In the genomic region with DNA sequence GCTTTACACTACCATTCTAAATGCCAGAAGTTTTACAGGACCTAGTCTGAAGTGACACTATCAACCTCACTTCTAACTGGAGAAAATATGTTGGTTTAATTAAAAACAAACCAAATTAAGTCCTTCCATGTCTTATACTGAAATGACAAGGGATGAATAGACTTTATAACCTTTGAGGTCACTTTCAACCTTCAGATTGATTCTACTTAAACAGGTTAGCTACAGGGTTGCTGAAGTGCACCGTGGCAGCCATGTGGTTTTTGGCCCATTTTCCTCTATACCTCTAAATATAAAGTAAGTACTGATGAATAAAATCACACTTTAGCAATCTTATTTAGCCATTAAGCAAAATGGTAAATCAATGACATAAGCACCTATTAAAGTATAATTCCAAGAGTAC, we compare ENCODE assay signal across 10 cellular contexts. TPM values are rescaled to one million over a fixed set of nuclear protein-coding genes. Genes with fewer than 3 reads are reported as not detected.
DNase-seq lines count a peak whose midpoint lies in the region; ATAC-seq and TF ChIP-seq lines count a peak whose summit lies in the region.
"Had no signal": no experiment of that assay in that cellular context is flagged by ENCODE, and none has a peak within 500 bp of the region (broad histone marks: within the 10 kb centered on the region; RNA-seq: fewer than 3 reads in every experiment).

No MANE protein-coding gene starts in this region.

- no peak for TF ChIP-seq CTCF in MCF 10A (IDR thresholded peaks at IDR 0.05; ENCODE audit: unreplicated experiment)
- TF ChIP-seq CTCF in upper lobe of left lung (IDR thresholded peaks at IDR 0.05) = no peak

- no peak overlapping the region for H3K4ac ChIP-seq in mesenchymal stem cell (ENCODE audit: low read depth in 1 of 2, low read length in 2 of 2)

- intact Hi-C loops in MCF 10A (cut with micrococcal nuclease) = loop anchor here (5.0 kb wide), 1 partner anchor 376 kb away; a partner anchor contains a TSS

- H4K91ac ChIP-seq in mesenchymal stem cell (ENCODE audit: low read length) = no peak overlapping the region

- TF ChIP-seq POLR2A in upper lobe of left lung (IDR thresholded peaks at IDR 0.05) = no peak

- H3K4me3 Mint-ChIP-seq in activated naive CD4-positive, alpha-beta T cell treated with anti-CD3 and anti-CD28 coated beads, Interleukin-2, amount 50 U/mL, for 24 hours = peak overlapping the region; percentile 98
- H3K4me3 Mint-ChIP-seq in MCF 10A (ENCODE audit: unreplicated experiment) = peak overlapping the region; percentile 93

- no peaks in the 10 kb centered on the region for H3K79me1 ChIP-seq in mesenchymal stem cell (replicated peaks; ENCODE audit: low read length, poor library complexity, severe bottlenecking)

- H3K4me2 ChIP-seq in mesenchymal stem cell (ENCODE audit: low read length, poor library complexity, severe bottlenecking) = peak overlapping the region; percentile 70

- CTCF ChIA-PET in MCF 10A (lab: Yijun Ruan, JAX) = interaction anchor here (1.8 kb wide), 1 partner anchor 566 kb away, joined by 4 read pairs; no protein-coding TSS in a partner anchor

- no TSS peak for BruUV-seq in MCF 10A (replicated peaks; lab: Mats Ljungman, UMichigan)

- no peak overlapping the region for H3K18ac ChIP-seq in mesenchymal stem cell (ENCODE audit: low read depth in 1 of 2, low read length in 2 of 2)

- H3K14ac ChIP-seq in mesenchymal stem cell (ENCODE audit: low read length in 2 of 2) = no peak overlapping the region

- no CpG with 5 or more reads among the region's 1 CpG for WGBS in mesenchymal stem cell
- 70 to 74% methylated on average over 1 of the region's 1 CpG for WGBS in upper lobe of left lung, 2 donors

- POLR2A ChIA-PET in MCF 10A (lab: Yijun Ruan, JAX) = interaction anchor here (0.6 to 12.5 kb wide), 17 partner anchors 11 to 302 kb away, joined by 3 to 497 read pairs (median 13); a partner anchor contains a TSS

- no peak overlapping the region for H2AK5ac ChIP-seq in mesenchymal stem cell (ENCODE audit: low read length, severe bottlenecking)

- TF ChIP-seq EP300 in upper lobe of left lung (IDR thresholded peaks at IDR 0.05) = no peak

- DNase-seq in activated naive CD4-positive, alpha-beta T cell (lab: John Stamatoyannopoulos, UW) = no peak
- DNase-seq in MCF 10A (ENCODE audit: unreplicated experiment) = no peak
- DNase-seq in mesenchymal stem cell = no peak
- no peak for DNase-seq in upper lobe of left lung
- no peak for DNase-seq in NCI-H345 treated with DMSO at 0.1 percent for 48 hours (lab: John Stamatoyannopoulos, UW; ENCODE audit: unreplicated experiment)
- no peak for DNase-seq in NCI-H1092 (lab: John Stamatoyannopoulos, UW)
- DNase-seq: cortex of kidney had no signal

- H3K27me3 ChIP-seq in mesenchymal stem cell (ENCODE audit: control insufficient read depth in 1 of 2, insufficient read depth in 1 of 2, low read length in 2 of 2) (no peaks in the 10 kb centered on the region), upper lobe of left lung (no peaks in the 10 kb centered on the region)
- H3K27me3 ChIP-seq: SJSA1 had no signal

- no peaks in the 10 kb centered on the region for H3K27me3 Mint-ChIP-seq in activated naive CD4-positive, alpha-beta T cell treated with anti-CD3 and anti-CD28 coated beads, Interleukin-2, amount 50 U/mL, for 24 hours
- no peaks in the 10 kb centered on the region for H3K27me3 Mint-ChIP-seq in MCF 10A (ENCODE audit: insufficient read depth, unreplicated experiment)

- H2BK15ac ChIP-seq in mesenchymal stem cell (ENCODE audit: low read depth, poor library complexity, severe bottlenecking) = no peak overlapping the region

- peaks cover 6 to 75% of the 10 kb centered on the region in 2 experiments for H3K36me3 ChIP-seq in mesenchymal stem cell (ENCODE audit: control insufficient read depth in 1 of 2, insufficient read depth in 2 of 2, low read depth in 1 of 2, low read length in 2 of 2)
- H3K36me3 ChIP-seq in upper lobe of left lung = peaks cover 47 to 75% (median 59%) of the 10 kb centered on the region in 4 donors

- ATAC-seq in upper lobe of left lung (ENCODE audit: low FRiP score in 2 of 2) = no peak
- no peak for ATAC-seq in GM21447 (IDR thresholded peaks at IDR 0.05; ENCODE audit: unreplicated experiment)

- H3K27ac ChIP-seq in mesenchymal stem cell (ENCODE audit: low read length, poor library complexity, severe bottlenecking) (no peak overlapping the region), upper lobe of left lung (peak overlapping the region in 3 of 4 donors; percentile 22 to 50 (median 22))
- H3K27ac ChIP-seq: SJSA1 had no signal

- peak overlapping the region; percentile 99 for H3K9ac ChIP-seq in mesenchymal stem cell (ENCODE audit: low read length)

- H2BK5ac ChIP-seq in mesenchymal stem cell (ENCODE audit: low read depth, low read length, poor library complexity, severe bottlenecking) = no peak overlapping the region

- H2BK120ac ChIP-seq in mesenchymal stem cell (ENCODE audit: low read depth, low read length) = no peak overlapping the region

- H3K9me3 Mint-ChIP-seq in activated naive CD4-positive, alpha-beta T cell treated with anti-CD3 and anti-CD28 coated beads, Interleukin-2, amount 50 U/mL, for 24 hours = no peaks in the 10 kb centered on the region
- H3K9me3 Mint-ChIP-seq in MCF 10A (ENCODE audit: unreplicated experiment) = no peaks in the 10 kb centered on the region

- H3K36me3 Mint-ChIP-seq in activated naive CD4-positive, alpha-beta T cell treated with anti-CD3 and anti-CD28 coated beads, Interleukin-2, amount 50 U/mL, for 24 hours = peaks cover 46% of the 10 kb centered on the region
- H3K36me3 Mint-ChIP-seq in MCF 10A (ENCODE audit: insufficient read depth, unreplicated experiment) = peaks cover 97% of the 10 kb centered on the region

- H3K4me3 ChIP-seq in mesenchymal stem cell (ENCODE audit: insufficient read depth in 1 of 2, low read depth in 1 of 2, low read length in 2 of 2) (peak overlapping the region in 1 of 2 experiments; percentile 98), upper lobe of left lung (peak overlapping the region; percentile 22 to 96 (median 92))

- H3K9me3 ChIP-seq in mesenchymal stem cell (ENCODE audit: control insufficient read depth, low read length) (no peaks in the 10 kb centered on the region), upper lobe of left lung (no peaks in the 10 kb centered on the region)
- H3K9me3 ChIP-seq: SJSA1 had no signal

- H2AFZ ChIP-seq in mesenchymal stem cell (ENCODE audit: low read depth, low read length) = no peak overlapping the region

- H2BK12ac ChIP-seq in mesenchymal stem cell (ENCODE audit: low read length in 2 of 2) = no peak overlapping the region

- peak overlapping the region; percentile 66 for H3K27ac Mint-ChIP-seq in activated naive CD4-positive, alpha-beta T cell treated with anti-CD3 and anti-CD28 coated beads, Interleukin-2, amount 50 U/mL, for 24 hours
- H3K27ac Mint-ChIP-seq in MCF 10A (ENCODE audit: low read depth, unreplicated experiment) = peak overlapping the region; percentile 98

- peaks cover 64% of the 10 kb centered on the region for H3K4me1 Mint-ChIP-seq in activated naive CD4-positive, alpha-beta T cell treated with anti-CD3 and anti-CD28 coated beads, Interleukin-2, amount 50 U/mL, for 24 hours
- H3K4me1 Mint-ChIP-seq in MCF 10A (ENCODE audit: insufficient read depth, unreplicated experiment) = peaks cover 6% of the 10 kb centered on the region

- H3K4me1 ChIP-seq in mesenchymal stem cell (ENCODE audit: control insufficient read depth, insufficient read depth, low read depth, low read length) (peaks cover 4% of the 10 kb centered on the region), upper lobe of left lung (peaks cover 52 to 63% (median 53%) of the 10 kb centered on the region in 4 donors)

- H4K8ac ChIP-seq in mesenchymal stem cell (ENCODE audit: low read length) = no peak overlapping the region

- no peak overlapping the region for H3K23ac ChIP-seq in mesenchymal stem cell (ENCODE audit: low read length in 2 of 2)

RNA-seq across cellular contexts. Expression of a gene that starts 3.9 kb away (rescaled TPM):
- total RNA-seq in MCF 10A (2022) (817 and 1,070 TPM in 2 replicates), upper lobe of left lung (100 to 1,000 TPM; 104 to 409 (median 223) TPM)
- polyA plus RNA-seq in mesenchymal stem cell (2013, experiment 1 of 2) = 438 TPM
- polyA plus RNA-seq in mesenchymal stem cell (2013, experiment 2 of 2) = 429 TPM
